Comparison of ENCODE assay signal across 1 cellular context in the genomic region with DNA sequence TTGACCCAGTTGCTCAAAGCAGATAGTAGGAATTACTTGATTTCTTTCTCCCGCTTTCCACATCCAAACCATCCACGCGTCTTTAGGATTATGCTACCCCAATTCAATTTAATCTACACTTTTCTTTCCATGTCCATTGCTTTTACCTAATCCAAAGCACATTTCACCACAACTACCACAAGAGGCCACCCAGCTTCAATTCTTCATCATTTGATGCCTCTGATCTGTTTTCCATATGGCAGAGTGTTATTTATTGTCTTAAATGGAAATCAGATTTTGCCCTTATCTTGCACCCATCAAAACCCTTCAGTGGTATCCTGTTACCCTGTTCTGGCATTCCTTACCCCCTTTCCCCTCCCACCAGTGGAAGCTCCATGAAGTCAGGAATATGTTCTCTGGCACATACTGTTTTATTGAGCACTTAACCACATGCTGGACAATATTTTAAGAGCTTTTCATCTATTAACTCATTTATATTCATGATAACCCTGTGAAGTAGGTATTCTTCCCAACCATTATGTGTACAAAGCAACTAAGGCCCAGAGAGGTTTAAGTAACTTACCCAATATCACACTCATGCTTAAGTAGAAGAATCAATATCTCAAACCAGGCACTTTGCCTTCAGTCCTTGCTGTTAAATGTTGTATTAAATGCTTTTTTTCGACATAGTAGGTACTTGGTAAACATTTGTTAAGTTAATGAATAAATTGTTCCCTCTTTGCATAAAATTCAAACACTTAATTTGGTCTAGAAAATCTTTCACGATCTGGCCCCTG.
TF ChIP-seq lines count a peak whose summit lies in the region.

No MANE protein-coding gene starts in this region.

TF ChIP-seq in HepG2, 621 proteins besides CTCF, POLR2A, EP300 and RAD21:
- TF ChIP-seq STAG1 (CRISPR knock-in tag; IDR thresholded peaks at IDR 0.05): peak; percentile 15; the same call in 1 of the 2 replicates
- TF ChIP-seq SMARCE1 (IDR thresholded peaks at IDR 0.05; ENCODE audit: borderline replicate concordance): no peak
